ENCODE assay signal across 14 cellular contexts in genomic region chr13:80012281-80012680, GRCh38.
DNase-seq lines count a peak whose midpoint lies in the region; ATAC-seq and TF ChIP-seq lines count a peak whose summit lies in the region.
"Had no signal": no experiment of that assay in that cellular context is flagged by ENCODE, and none has a peak within 500 bp of the region (broad histone marks: within the 10 kb centered on the region; RNA-seq: fewer than 3 reads in every experiment).

No MANE protein-coding gene starts in this region.

- H3K27me3 ChIP-seq in mammary epithelial cell (ENCODE audit: insufficient read depth, low read length) (no peaks in the 10 kb centered on the region), psoas muscle (ENCODE audit: insufficient read depth in 3 of 3, low read length in 2 of 3) (no peaks in the 10 kb centered on the region)

- H3K27ac ChIP-seq in mammary epithelial cell (ENCODE audit: insufficient read depth, low read depth, low read length): no peak overlapping the region
- peak overlapping the region; percentile 15 for H3K27ac ChIP-seq in psoas muscle
- H3K27ac ChIP-seq: PC-9 had no signal

- no peak overlapping the region for H3K4me3 ChIP-seq in mammary epithelial cell (replicated peaks in 1 of 3; ENCODE audit: insufficient read depth in 1 of 3, low read depth in 2 of 3, low read length in 3 of 3)
- H3K4me3 ChIP-seq in psoas muscle: no peak overlapping the region
- H3K4me3 ChIP-seq: PC-9 had no signal

- H3K79me2 ChIP-seq in mammary epithelial cell (ENCODE audit: insufficient read depth, low read length): no peaks in the 10 kb centered on the region

- in situ Hi-C loops in mammary epithelial cell (cut with MboI; ENCODE audit: low sequenced_read_pairs in 2 of 2): no loop called here

- no peak overlapping the region for H3K27ac Mint-ChIP-seq in Calu3 (ENCODE audit: unreplicated experiment)
- H3K27ac Mint-ChIP-seq: activated naive CD8-positive, alpha-beta T cell treated with anti-CD3 and anti-CD28 coated beads for 36 hours had no signal

- no peak for DNase-seq in mammary epithelial cell
- no peak for DNase-seq in psoas muscle
- no peak for DNase-seq in GM03348 (ENCODE audit: low spot score)
- DNase-seq in Ammon's horn (ENCODE audit: low spot score): no peak
- DNase-seq in Calu3: no peak
- no peak for DNase-seq in T1000 (lab: John Stamatoyannopoulos, UW)
- DNase-seq: activated CD4-positive, CD25-positive, alpha-beta regulatory T cell treated with anti-CD3 and anti-CD28 coated beads, Interleukin-2, amount 50 U/mL, for 72 hours; activated naive CD8-positive, alpha-beta T cell treated with anti-CD3 and anti-CD28 coated beads for 36 hours; DMS53; NCI-H187; PC-9 had no signal

- no peaks in the 10 kb centered on the region for H3K36me3 Mint-ChIP-seq in Calu3 (ENCODE audit: insufficient read depth, unreplicated experiment)
- H3K36me3 Mint-ChIP-seq: activated naive CD8-positive, alpha-beta T cell treated with anti-CD3 and anti-CD28 coated beads for 36 hours had no signal

- H3K9ac ChIP-seq in mammary epithelial cell (ENCODE audit: insufficient read depth, low read length): no peak overlapping the region

- peak overlapping the region; percentile 47 for H2AFZ ChIP-seq in mammary epithelial cell (ENCODE audit: low read depth, low read length)
- H2AFZ ChIP-seq: PC-9 had no signal

- 0% methylated on average over 1 of the region's 1 CpG for WGBS in mammary epithelial cell (ENCODE audit: low coverage, missing lambda C conversion rate)
- 33 to 60% (median 55%) methylated on average over 1 of the region's 1 CpG for WGBS in psoas muscle, 3 donors

- H3K36me3 ChIP-seq in mammary epithelial cell (ENCODE audit: insufficient read depth, low read length): no peaks in the 10 kb centered on the region
- H3K36me3 ChIP-seq in psoas muscle (ENCODE audit: insufficient read depth in 1 of 2, low read depth in 1 of 2): no peaks in the 10 kb centered on the region

- ATAC-seq in GM18867 (IDR thresholded peaks at IDR 0.05; ENCODE audit: unreplicated experiment) (peak; percentile 82), HG03378 (IDR thresholded peaks at IDR 0.05; ENCODE audit: unreplicated experiment) (peak; percentile 90), psoas muscle (peak; percentile 38 to 53 (median 45))

- H3K9me3 ChIP-seq in mammary epithelial cell (replicated peaks; ENCODE audit: insufficient read depth, low read length) (no peaks in the 10 kb centered on the region), psoas muscle (no peaks in the 10 kb centered on the region)

- CTCF ChIA-PET in mammary epithelial cell (lab: Charles Lee; ENCODE audit: low non-redundant PET) (no interaction called here), Calu3 (lab: Charles Lee) (interaction anchor here (0.8 kb wide), 1 partner anchor 333 kb away, joined by 3 read pairs; no protein-coding TSS in a partner anchor)

- H3K9me3 Mint-ChIP-seq in Calu3 (ENCODE audit: low read depth, unreplicated experiment): no peaks in the 10 kb centered on the region

- H3K4me1 ChIP-seq in mammary epithelial cell (ENCODE audit: insufficient read depth, low read length) (peaks cover 4% of the 10 kb centered on the region), psoas muscle (peaks cover 39% of the 10 kb centered on the region)

- dilution Hi-C loops in mammary epithelial cell (cut with HindIII; ENCODE audit: low sequenced_read_pairs): no loop called here

- no peak overlapping the region for H3K4me3 Mint-ChIP-seq in Calu3 (ENCODE audit: low read depth, unreplicated experiment)
- H3K4me3 Mint-ChIP-seq: activated naive CD8-positive, alpha-beta T cell treated with anti-CD3 and anti-CD28 coated beads for 36 hours had no signal

- H4K20me1 ChIP-seq in mammary epithelial cell (ENCODE audit: insufficient read depth, low read length): no peaks in the 10 kb centered on the region

- intact Hi-C loops in mammary epithelial cell (cut with micrococcal nuclease) (no loop called here), psoas muscle (cut with DNase I) (no loop called here), Calu3 (cut with micrococcal nuclease; ENCODE audit: unreplicated experiment) (no loop called here)

- peaks cover 10% of the 10 kb centered on the region for H3K4me1 Mint-ChIP-seq in Calu3 (ENCODE audit: low read depth, unreplicated experiment)
- H3K4me1 Mint-ChIP-seq: activated naive CD8-positive, alpha-beta T cell treated with anti-CD3 and anti-CD28 coated beads for 36 hours had no signal

- H3K27me3 Mint-ChIP-seq in Calu3 (ENCODE audit: unreplicated experiment): no peaks in the 10 kb centered on the region
- H3K27me3 Mint-ChIP-seq: progenitor cell of endocrine pancreas had no signal

- no TSS peak for BruUV-seq in mammary epithelial cell (replicated peaks; lab: Mats Ljungman, UMichigan)
- no TSS peak for BruUV-seq in Calu3 (replicated peaks; lab: Mats Ljungman, UMichigan)

- no peak for TF ChIP-seq CTCF in mammary epithelial cell (conservative IDR thresholded peaks at IDR 0.05 in 1 of 2, IDR thresholded peaks at IDR 0.05 in 1 of 2; ENCODE audit: extremely low read depth in 1 of 2, insufficient read depth in 1 of 2, low read depth in 1 of 2, low read length in 2 of 2)
- no peak for TF ChIP-seq CTCF in psoas muscle (IDR thresholded peaks at IDR 0.05)
- TF ChIP-seq CTCF in Calu3 (IDR thresholded peaks at IDR 0.05; ENCODE audit: unreplicated experiment): no peak

- H3K4me2 ChIP-seq in mammary epithelial cell (ENCODE audit: insufficient read depth, low read depth, low read length): no peak overlapping the region
- H3K4me2 ChIP-seq: PC-9 had no signal
